ENCODE assay signal across 21 cellular contexts in genomic region chr7:156461881-156462665, GRCh38.
DNase-seq lines count a peak whose midpoint lies in the region; ATAC-seq, FAIRE-seq and TF ChIP-seq lines count a peak whose summit lies in the region.
"Had no signal": no experiment of that assay in that cellular context is flagged by ENCODE, and none has a peak within 500 bp of the region (broad histone marks: within the 10 kb centered on the region; RNA-seq: fewer than 3 reads in every experiment).

No MANE protein-coding gene starts in this region.

- H3K18ac ChIP-seq in H1 (ENCODE audit: extremely low read depth, low read length) (no peak overlapping the region), neuronal stem cell (ENCODE audit: low read length) (no peak overlapping the region)

- no peak for TF ChIP-seq EP300 in H1 (IDR thresholded peaks at IDR 0.05; ENCODE audit: borderline replicate concordance in 1 of 2, low read depth in 2 of 2, low read length in 2 of 2)

- H3K14ac ChIP-seq in H1 (ENCODE audit: insufficient read length) (no peak overlapping the region), neuronal stem cell (ENCODE audit: low read length) (peak overlapping the region; percentile 57)

- intact Hi-C loops in cardiac septum (cut with DNase I) (no loop called here), left ventricle myocardium inferior (cut with micrococcal nuclease) (no loop called here)
- intact Hi-C loops in CD4-positive, alpha-beta memory T cell (cut with micrococcal nuclease): no loop called here

- H4K5ac ChIP-seq in H1 (ENCODE audit: insufficient read length, low read depth, low read length): no peak overlapping the region

- H3K27ac Mint-ChIP-seq in CD4-positive, alpha-beta memory T cell: peak overlapping the region in 1 of 7 donors; percentile 12

- no peaks in the 10 kb centered on the region for H3K23me2 ChIP-seq in H1 (ENCODE audit: low read depth, low read length)

- no peak overlapping the region for H3K9ac ChIP-seq in H1 (replicated peaks in 1 of 4; ENCODE audit: extremely low read depth in 1 of 4, low read depth in 3 of 4, low read length in 3 of 4)
- no peak overlapping the region for H3K9ac ChIP-seq in neuronal stem cell (ENCODE audit: low read depth, low read length, poor library complexity)
- H3K9ac ChIP-seq: BLaER1 had no signal

- H3K4ac ChIP-seq in H1 (replicated peaks; ENCODE audit: insufficient read length, low read depth, low read length) (no peak overlapping the region), neuronal stem cell (ENCODE audit: low read length) (no peak overlapping the region)

- H2BK15ac ChIP-seq in H1 (ENCODE audit: low read length) (no peak overlapping the region), neuronal stem cell (ENCODE audit: low read length) (peak overlapping the region; percentile 9)

- peak; percentile 64 for DNase-seq in cardiac septum (ENCODE audit: low spot score)
- no peak for DNase-seq in left ventricle myocardium inferior
- no peak for DNase-seq in H1 (ENCODE audit: low read depth in 1 of 2, low spot score in 2 of 2)
- DNase-seq in neuronal stem cell (ENCODE audit: low spot score): no peak
- DNase-seq in CD4-positive, alpha-beta memory T cell: no peak
- no peak for DNase-seq in RWPE1 (ENCODE audit: low spot score)
- no peak for DNase-seq in NCI-H526 treated with DMSO at 0.1 percent for 48 hours (lab: John Stamatoyannopoulos, UW)
- DNase-seq: Kasumi-1, NCI-H1092, NCI-H1436 treated with DMSO at 0.1 percent for 48 hours, NCI-H2081, NCI-H2227 treated with DMSO at 0.1 percent for 48 hours, NCI-H510A treated with DMSO at 0.1 percent for 48 hours, PC-9, SJCRH30 had no signal

- POLR2A ChIA-PET in H1 (lab: Charles Lee; ENCODE audit: partially characterized antibody): no interaction called here
- POLR2A ChIA-PET in CD4-positive, alpha-beta memory T cell (lab: Charles Lee; ENCODE audit: partially characterized antibody): no interaction called here
- POLR2A ChIA-PET in RWPE1 (lab: Yijun Ruan, JAX; ENCODE audit: low non-redundant PET): no interaction called here

- H2AFZ ChIP-seq in H1 (ENCODE audit: low read length) (no peak overlapping the region), neuronal stem cell (ENCODE audit: low read length) (no peak overlapping the region)
- H2AFZ ChIP-seq: PC-9 had no signal

- H3K4me3 ChIP-seq in left ventricle myocardium inferior (no peak overlapping the region), H1 (ENCODE audit: extremely low read depth in 1 of 4, insufficient read depth in 2 of 4, low read depth in 3 of 4, low read length in 4 of 4) (no peak overlapping the region), neuronal stem cell (ENCODE audit: low read length in 2 of 2) (no peak overlapping the region)
- no peak overlapping the region for H3K4me3 ChIP-seq in CD4-positive, alpha-beta memory T cell (ENCODE audit: low read length in 2 of 2)
- H3K4me3 ChIP-seq: BLaER1, HAP-1, PC-9, SJCRH30 had no signal

- H2AK5ac ChIP-seq in H1 (ENCODE audit: low read depth, low read length) (no peak overlapping the region), neuronal stem cell (ENCODE audit: low read depth, low read length) (no peak overlapping the region)

- no peak for TF ChIP-seq RAD21 in H1 (IDR thresholded peaks at IDR 0.05 in 1 of 2, conservative IDR thresholded peaks at IDR 0.05 in 1 of 2; ENCODE audit: low read depth in 2 of 2, low read length in 2 of 2)

- TF ChIP-seq POLR2A in H1 (IDR thresholded peaks at IDR 0.05; ENCODE audit: control extremely low read depth in 1 of 2, low read depth in 2 of 2, low read length in 2 of 2): no peak

- H3K23ac ChIP-seq in H1 (ENCODE audit: insufficient read length): no peak overlapping the region
- H3K23ac ChIP-seq in neuronal stem cell (ENCODE audit: low read depth, low read length, poor library complexity): no peak overlapping the region

- H3K36me3 ChIP-seq in left ventricle myocardium inferior (no peaks in the 10 kb centered on the region), H1 (ENCODE audit: control insufficient read depth in 2 of 4, insufficient read depth in 4 of 4, low read length in 3 of 4) (no peaks in the 10 kb centered on the region; a peak in 1 of 8 replicates), neuronal stem cell (replicated peaks in 1 of 2; ENCODE audit: control insufficient read depth in 2 of 2, insufficient read depth in 2 of 2, low read length in 2 of 2) (no peaks in the 10 kb centered on the region)
- no peaks in the 10 kb centered on the region for H3K36me3 ChIP-seq in CD4-positive, alpha-beta memory T cell (ENCODE audit: insufficient read depth, low read length)
- H3K36me3 ChIP-seq: BLaER1, HAP-1, SJCRH30 had no signal

- no peak overlapping the region for H3K56ac ChIP-seq in H1 (replicated peaks; ENCODE audit: insufficient read length, low read depth, low read length)

- peaks cover 11 to 16% of the 10 kb centered on the region in 2 donors for H3K27me3 Mint-ChIP-seq in CD4-positive, alpha-beta memory T cell

- no peak overlapping the region for H3K4me3 Mint-ChIP-seq in CD4-positive, alpha-beta memory T cell

- H3K27me3 ChIP-seq in left ventricle myocardium inferior (ENCODE audit: low read depth) (peaks cover 92% of the 10 kb centered on the region), H1 (replicated peaks in 1 of 4; ENCODE audit: control insufficient read depth in 3 of 4, extremely low read depth in 1 of 4, insufficient read depth in 3 of 4, low read length in 3 of 4) (no peaks in the 10 kb centered on the region), neuronal stem cell (ENCODE audit: control insufficient read depth in 3 of 3, insufficient read depth in 3 of 3, low read depth in 1 of 3, low read length in 3 of 3) (peaks cover 0 to 19% (median 0%) of the 10 kb centered on the region in 3 experiments)
- H3K27me3 ChIP-seq in CD4-positive, alpha-beta memory T cell (ENCODE audit: insufficient read depth, low read length): no peaks in the 10 kb centered on the region
- H3K27me3 ChIP-seq: BLaER1 had no signal

- H3K79me1 ChIP-seq in H1 (ENCODE audit: low read depth, low read length) (no peaks in the 10 kb centered on the region), neuronal stem cell (ENCODE audit: low read depth, low read length) (no peaks in the 10 kb centered on the region)

- no peak overlapping the region for H2BK20ac ChIP-seq in H1 (ENCODE audit: low read length)

- CTCF ChIA-PET in H1 (lab: Charles Lee; ENCODE audit: partially characterized antibody): interaction anchor here (0.7 to 1.7 kb wide), 2 partner anchors 11 to 111 kb away, joined by 3 to 5 read pairs; no protein-coding TSS in a partner anchor
- CTCF ChIA-PET in CD4-positive, alpha-beta memory T cell (lab: Charles Lee; ENCODE audit: partially characterized antibody): interaction anchor here (2.0 kb wide), 1 partner anchor 10 kb away, joined by 6 read pairs; no protein-coding TSS in a partner anchor
- CTCF ChIA-PET in RWPE1 (lab: Yijun Ruan, JAX): no interaction called here

- H2BK120ac ChIP-seq in H1 (replicated peaks; ENCODE audit: low read depth, low read length) (no peak overlapping the region), neuronal stem cell (ENCODE audit: low read depth, low read length) (no peak overlapping the region)

- H4K8ac ChIP-seq in H1 (ENCODE audit: extremely low read depth, insufficient read depth, low read length): no peak overlapping the region
- no peak overlapping the region for H4K8ac ChIP-seq in neuronal stem cell (ENCODE audit: low read depth, low read length)

- no peaks in the 10 kb centered on the region for H3K79me2 ChIP-seq in H1 (ENCODE audit: control insufficient read depth in 1 of 2, insufficient read depth in 2 of 2, low read length in 2 of 2)

- FAIRE-seq in H1 (lab: Jason Lieb, UNC): no peak
- FAIRE-seq: A204.1, HTR-8/SVneo had no signal

- TF ChIP-seq CTCF in left ventricle myocardium inferior (IDR thresholded peaks at IDR 0.05; ENCODE audit: borderline replicate concordance) (no peak), H1 (IDR thresholded peaks at IDR 0.05; ENCODE audit: control extremely low read depth in 1 of 3, insufficient read depth in 1 of 3, low read depth in 1 of 3, low read length in 3 of 3) (no peak), RWPE1 (conservative IDR thresholded peaks at IDR 0.05; ENCODE audit: low read depth) (no peak)

- no peak for ATAC-seq in HG03520 (IDR thresholded peaks at IDR 0.05; ENCODE audit: unreplicated experiment)

- H2BK5ac ChIP-seq in H1 (ENCODE audit: low read depth, low read length): no peak overlapping the region
- no peak overlapping the region for H2BK5ac ChIP-seq in neuronal stem cell (ENCODE audit: low read length)

- peaks cover 0 to 3% (median under 1%) of the 10 kb centered on the region in 8 donors for H3K9me3 Mint-ChIP-seq in CD4-positive, alpha-beta memory T cell

- no peak overlapping the region for H3K4me2 ChIP-seq in H1 (ENCODE audit: insufficient read depth in 1 of 2, low read depth in 2 of 2, low read length in 2 of 2)
- H3K4me2 ChIP-seq in neuronal stem cell (ENCODE audit: insufficient read depth, low read length, poor library complexity, severe bottlenecking): no peak overlapping the region
- H3K4me2 ChIP-seq: BLaER1, PC-9 had no signal

- H3K36me3 Mint-ChIP-seq in CD4-positive, alpha-beta memory T cell: no peaks in the 10 kb centered on the region

- H3K9me3 ChIP-seq in left ventricle myocardium inferior (replicated peaks): no peaks in the 10 kb centered on the region
- no peaks in the 10 kb centered on the region for H3K9me3 ChIP-seq in H1 (ENCODE audit: insufficient read depth in 2 of 2, low read depth in 1 of 2, low read length in 1 of 2)
- no peaks in the 10 kb centered on the region for H3K9me3 ChIP-seq in neuronal stem cell (replicated peaks in 1 of 2; ENCODE audit: control insufficient read depth in 2 of 2, insufficient read depth in 1 of 2, low read depth in 1 of 2, low read length in 2 of 2)
- H3K9me3 ChIP-seq in CD4-positive, alpha-beta memory T cell (ENCODE audit: control insufficient read depth in 1 of 2, low read length in 2 of 2): no peaks in the 10 kb centered on the region
- H3K9me3 ChIP-seq: BLaER1, HAP-1, SJCRH30 had no signal

- H4K20me1 ChIP-seq in H1 (replicated peaks in 1 of 2; ENCODE audit: control insufficient read depth in 1 of 2, insufficient read depth in 2 of 2, low read length in 2 of 2): no peaks in the 10 kb centered on the region
- H4K20me1 ChIP-seq: BLaER1 had no signal

- H3K27ac ChIP-seq in left ventricle myocardium inferior (replicated peaks) (no peak overlapping the region), H1 (ENCODE audit: low read depth, low read length) (no peak overlapping the region), neuronal stem cell (replicated peaks; ENCODE audit: low read length) (no peak overlapping the region), RWPE1 (no peak overlapping the region)
- H3K27ac ChIP-seq in CD4-positive, alpha-beta memory T cell (ENCODE audit: low read depth, low read length): no peak overlapping the region
- H3K27ac ChIP-seq: BLaER1, HL-60, PC-9, SJCRH30 had no signal

- H3K4me1 ChIP-seq in left ventricle myocardium inferior (no peaks in the 10 kb centered on the region), H1 (replicated peaks in 1 of 4; ENCODE audit: control insufficient read depth in 3 of 4, insufficient read depth in 4 of 4, low read length in 3 of 4) (no peaks in the 10 kb centered on the region), neuronal stem cell (ENCODE audit: control insufficient read depth in 2 of 2, insufficient read depth in 1 of 2, low read depth in 1 of 2, low read length in 2 of 2) (no peaks in the 10 kb centered on the region)
- no peaks in the 10 kb centered on the region for H3K4me1 ChIP-seq in CD4-positive, alpha-beta memory T cell (ENCODE audit: insufficient read depth, low read length)
- H3K4me1 ChIP-seq: BLaER1, HAP-1, SJCRH30 had no signal

- no peaks in the 10 kb centered on the region for H3K4me1 Mint-ChIP-seq in CD4-positive, alpha-beta memory T cell

- H2BK12ac ChIP-seq in H1 (ENCODE audit: low read depth, low read length) (no peak overlapping the region), neuronal stem cell (ENCODE audit: low read length) (no peak overlapping the region)

- H4K91ac ChIP-seq in H1 (replicated peaks; ENCODE audit: insufficient read length, low read length) (peak overlapping the region; percentile 20), neuronal stem cell (ENCODE audit: low read depth, low read length, poor library complexity) (no peak overlapping the region)

- WGBS in H1 (ENCODE audit: extremely low coverage in 1 of 2, insufficient coverage in 1 of 2, insufficient read length in 1 of 2, insufficient replicate concordance in 2 of 2, low coverage in 1 of 2, low lambda C conversion rate in 2 of 2, missing lambda C conversion rate in 1 of 2), 2 experiments: 89% methylated on average over 22 of the region's 22 CpGs; no CpG with 5 or more reads in 1 of the 2 experiments
- no CpG with 5 or more reads among the region's 22 CpGs for WGBS in neuronal stem cell (ENCODE audit: extremely low coverage in 2 of 2, insufficient read length in 2 of 2, insufficient replicate concordance in 1 of 2), 2 donors
